In the genomic region with DNA sequence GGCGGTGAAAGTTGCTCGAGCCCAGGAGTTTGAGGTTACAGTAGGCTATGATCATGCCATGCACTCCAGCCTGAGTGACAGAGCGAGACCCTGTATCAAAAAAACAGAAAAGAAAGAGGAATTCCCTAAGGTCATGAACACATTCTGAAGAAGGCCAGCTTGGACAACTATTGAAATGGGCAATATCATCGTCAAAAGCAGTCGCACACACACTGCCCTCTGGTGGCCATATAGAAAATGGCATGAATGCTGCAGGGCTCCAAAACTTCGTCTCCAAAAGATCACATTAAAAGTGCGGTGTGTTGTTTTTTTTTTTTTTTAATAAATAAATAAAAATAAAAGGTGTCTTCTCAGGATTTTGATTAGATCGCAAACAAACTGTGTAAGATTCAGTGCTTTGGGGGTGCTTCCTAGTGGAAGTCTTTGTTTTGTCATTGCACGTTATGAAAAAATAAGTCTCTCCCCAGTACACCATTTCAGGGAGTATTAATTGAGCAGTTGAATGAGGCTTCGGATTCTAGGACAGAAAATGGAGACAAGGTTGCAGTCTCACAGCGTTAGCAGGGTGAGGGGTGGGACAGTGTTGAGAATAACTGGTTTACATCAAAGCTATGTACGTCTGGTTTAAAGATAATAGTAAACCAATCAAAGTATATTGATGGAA, we compare ENCODE assay signal across 8 cellular contexts.
DNase-seq lines count a peak whose midpoint lies in the region; ATAC-seq and TF ChIP-seq lines count a peak whose summit lies in the region.

No MANE protein-coding gene starts in this region.

- intact Hi-C loops in lower leg skin (cut with DNase I; ENCODE audit: low total_unique reads) = no loop called here

- no peaks in the 10 kb centered on the region for H3K9me3 ChIP-seq in Peyer's patch

- H3K36me3 ChIP-seq in Peyer's patch = no peaks in the 10 kb centered on the region

- peaks cover 0 to 9% of the 10 kb centered on the region in 2 donors for H3K27me3 ChIP-seq in Peyer's patch

- TF ChIP-seq CTCF in GM12874 (IDR thresholded peaks at IDR 0.05; ENCODE audit: insufficient read depth, low read depth, low read length) (peak; percentile 74), Peyer's patch (IDR thresholded peaks at IDR 0.05) (peak in 4 of 6 experiments; percentile 28 to 58 (median 44)), foreskin fibroblast (IDR thresholded peaks at IDR 0.05; ENCODE audit: low read depth, low read length) (peak; percentile 85), lower leg skin (IDR thresholded peaks at IDR 0.05) (no peak)

- TF ChIP-seq POLR2A in Peyer's patch (IDR thresholded peaks at IDR 0.05) (no peak), lower leg skin (IDR thresholded peaks at IDR 0.05) (no peak)

- H3K4me3 ChIP-seq in Peyer's patch (no peak overlapping the region), foreskin fibroblast (ENCODE audit: low read depth in 1 of 2, low read length in 2 of 2) (no peak overlapping the region), lower leg skin (ENCODE audit: low read depth, poor library complexity, severe bottlenecking) (no peak overlapping the region)

- H3K27ac ChIP-seq in Peyer's patch = no peak overlapping the region
- no peak overlapping the region for H3K27ac ChIP-seq in caudate nucleus (ENCODE audit: low read depth, low read length)

- no peaks in the 10 kb centered on the region for H3K4me1 ChIP-seq in Peyer's patch

- DNase-seq in AG20443 (ENCODE audit: low spot score) = peak; percentile 64
- peak in 1 of 3 donors; percentile 52 for DNase-seq in Peyer's patch
- peak in 1 of 2 donors; percentile 54 for DNase-seq in foreskin fibroblast
- no peak for DNase-seq in caudate nucleus (lab: John Stamatoyannopoulos, UW)
- DNase-seq in lower leg skin (ENCODE audit: low spot score in 2 of 2) = no peak

- WGBS in lower leg skin, 2 donors = 59 to 71% methylated on average over 12 of the region's 12 CpGs

- ATAC-seq in GM19455 (IDR thresholded peaks at IDR 0.05; ENCODE audit: unreplicated experiment) (no peak), HG02610 (IDR thresholded peaks at IDR 0.05; ENCODE audit: unreplicated experiment) (no peak)

Comparison
In these comparisons a context has a peak if more than half of its experiments do, and no peak if none do; other contexts are left out.
1. CTCF ChIP-seq: peak in GM12874 (single experiment), Peyer's patch (4 of 6) and foreskin fibroblast (single experiment); none in lower leg skin (0 of 3).